Comparison of ENCODE assay signal across 23 cellular contexts in genomic region chr3:174430986-174431385, GRCh38.
"Had no signal": no experiment of that assay in that cellular context is flagged by ENCODE, and none has a peak within 500 bp of the region (broad histone marks: within the 10 kb centered on the region; RNA-seq: fewer than 3 reads in every experiment).

No MANE protein-coding gene starts in this region.

- H3K4me1 Mint-ChIP-seq: activated CD4-positive, alpha-beta memory T cell treated with anti-CD3 and anti-CD28 coated beads, Interleukin-2, amount 10 ng/mL, durations not matched to agents 7 days and 5 days; activated CD4-positive, alpha-beta T cell treated with anti-CD3 and anti-CD28 coated beads for 36 hours; activated naive CD4-positive, alpha-beta T cell treated with anti-CD3 and anti-CD28 coated beads, Interleukin-2, amount 10 ng/mL, durations not matched to agents 7 days and 5 days; activated naive CD8-positive, alpha-beta T cell treated with anti-CD3 and anti-CD28 coated beads for 36 hours; activated T-helper 17 cell treated with anti-CD3 and anti-CD28 coated beads, Interleukin-2, amount 50 U/mL, for 72 hours; T-helper 17 cell had no signal

- H3K4me3 Mint-ChIP-seq: activated CD4-positive, alpha-beta memory T cell treated with anti-CD3 and anti-CD28 coated beads, Interleukin-2, amount 10 ng/mL, durations not matched to agents 7 days and 5 days; activated CD4-positive, alpha-beta T cell treated with anti-CD3 and anti-CD28 coated beads for 36 hours; activated naive CD4-positive, alpha-beta T cell treated with anti-CD3 and anti-CD28 coated beads, Interleukin-2, amount 10 ng/mL, durations not matched to agents 7 days and 5 days; activated naive CD8-positive, alpha-beta T cell treated with anti-CD3 and anti-CD28 coated beads for 36 hours; activated T-helper 17 cell treated with anti-CD3 and anti-CD28 coated beads, Interleukin-2, amount 50 U/mL, for 72 hours; T-helper 17 cell had no signal

- H3K27me3 Mint-ChIP-seq: activated CD4-positive, alpha-beta memory T cell treated with anti-CD3 and anti-CD28 coated beads, Interleukin-2, amount 10 ng/mL, durations not matched to agents 7 days and 5 days; activated naive CD4-positive, alpha-beta T cell treated with anti-CD3 and anti-CD28 coated beads, Interleukin-2, amount 10 ng/mL, durations not matched to agents 7 days and 5 days; activated T-helper 17 cell treated with anti-CD3 and anti-CD28 coated beads, Interleukin-2, amount 50 U/mL, for 72 hours; T-helper 17 cell had no signal

- ATAC-seq: activated CD4-positive, alpha-beta T cell treated with anti-CD3 and anti-CD28 coated beads for 36 hours; activated T-helper 17 cell treated with anti-CD3 and anti-CD28 coated beads, Interleukin-2, amount 50 U/mL, for 72 hours; T-helper 17 cell had no signal

- H3K36me3 Mint-ChIP-seq: activated naive CD4-positive, alpha-beta T cell treated with anti-CD3 and anti-CD28 coated beads, Interleukin-2, amount 10 ng/mL, durations not matched to agents 7 days and 5 days; activated naive CD8-positive, alpha-beta T cell treated with anti-CD3 and anti-CD28 coated beads for 36 hours had no signal

- DNase-seq: activated CD4-positive, alpha-beta memory T cell treated with anti-CD3 and anti-CD28 coated beads, Interleukin-2, amount 10 ng/mL, durations not matched to agents 7 days and 5 days; activated CD4-positive, alpha-beta T cell treated with anti-CD3 and anti-CD28 coated beads for 36 hours; activated CD4-positive, alpha-beta T cell treated with anti-CD3 and anti-CD28 coated beads, Interleukin-2, amount 50 U/mL, for 1 hour; activated CD4-positive, CD25-positive, alpha-beta regulatory T cell; activated gamma-delta T cell; activated naive CD4-positive, alpha-beta T cell treated with anti-CD3 and anti-CD28 coated beads, Interleukin-2, amount 10 ng/mL, durations not matched to agents 7 days and 5 days; activated naive CD8-positive, alpha-beta T cell treated with anti-CD3 and anti-CD28 coated beads for 36 hours; activated T-cell treated with anti-CD3 and anti-CD28 coated beads for 4 hours; activated T-cell treated with anti-CD3 and anti-CD28 coated beads, Interleukin-2, amount 50 U/mL, for 48 hours; central memory CD4-positive, alpha-beta T cell; Kasumi-1; KBM-7; NCI-H1048; NCI-H1930; NCI-H2171; NCI-H2227 treated with DMSO at 0.1 percent for 48 hours; NCI-H524 treated with DMSO at 0.1 percent for 48 hours; NCI-H774; NK-92 treated with Interleukin-12 subunit alpha and Interleukin-12 subunit beta, amount 100 ng/mL, for 24 hours; SHP77 treated with DMSO at 0.1 percent for 48 hours; T-helper 17 cell; T-helper 9 cell had no signal

- H3K9me3 Mint-ChIP-seq: activated CD4-positive, alpha-beta memory T cell treated with anti-CD3 and anti-CD28 coated beads, Interleukin-2, amount 10 ng/mL, durations not matched to agents 7 days and 5 days; activated naive CD4-positive, alpha-beta T cell treated with anti-CD3 and anti-CD28 coated beads, Interleukin-2, amount 10 ng/mL, durations not matched to agents 7 days and 5 days; activated naive CD8-positive, alpha-beta T cell treated with anti-CD3 and anti-CD28 coated beads for 36 hours; activated T-helper 17 cell treated with anti-CD3 and anti-CD28 coated beads, Interleukin-2, amount 50 U/mL, for 72 hours had no signal

- H3K27ac Mint-ChIP-seq: activated CD4-positive, alpha-beta memory T cell treated with anti-CD3 and anti-CD28 coated beads, Interleukin-2, amount 10 ng/mL, durations not matched to agents 7 days and 5 days; activated CD4-positive, alpha-beta T cell treated with anti-CD3 and anti-CD28 coated beads for 36 hours; activated naive CD4-positive, alpha-beta T cell treated with anti-CD3 and anti-CD28 coated beads, Interleukin-2, amount 10 ng/mL, durations not matched to agents 7 days and 5 days; activated naive CD8-positive, alpha-beta T cell treated with anti-CD3 and anti-CD28 coated beads for 36 hours; activated T-helper 17 cell treated with anti-CD3 and anti-CD28 coated beads, Interleukin-2, amount 50 U/mL, for 72 hours; T-helper 17 cell had no signal
